1 cellular context compared by ENCODE assay signal in the genomic region with DNA sequence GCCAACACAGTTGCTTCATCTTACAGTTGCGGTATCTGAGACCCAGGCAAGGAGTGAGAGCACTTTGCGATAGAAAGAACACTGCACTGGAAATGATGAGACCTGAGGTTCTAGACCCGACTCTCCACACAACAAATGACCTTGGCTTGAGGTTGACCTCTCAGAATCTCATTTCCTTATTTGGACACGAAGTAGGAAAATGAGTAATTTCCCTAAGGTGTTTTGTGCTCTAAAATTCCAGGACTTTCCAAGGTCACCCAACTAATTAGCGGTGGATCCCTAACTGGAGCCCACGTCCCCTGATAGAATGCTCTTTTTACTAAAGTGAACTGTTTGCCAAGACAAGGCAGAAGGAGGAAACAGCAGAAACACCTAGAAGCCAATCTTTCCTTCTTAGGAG.
TF ChIP-seq lines count a peak whose summit lies in the region.

No MANE protein-coding gene starts in this region.

TF ChIP-seq in endothelial cell of umbilical vein, 7 proteins besides CTCF, POLR2A, EP300 and RAD21:
- TF ChIP-seq POLR2AphosphoS5 (IDR thresholded peaks at IDR 0.05; ENCODE audit: insufficient read depth, low read depth, low read length) (no peak), GATA2 (IDR thresholded peaks at IDR 0.05; ENCODE audit: insufficient read depth, insufficient read length, low read depth, low read length) (no peak)
